In the genomic region with DNA sequence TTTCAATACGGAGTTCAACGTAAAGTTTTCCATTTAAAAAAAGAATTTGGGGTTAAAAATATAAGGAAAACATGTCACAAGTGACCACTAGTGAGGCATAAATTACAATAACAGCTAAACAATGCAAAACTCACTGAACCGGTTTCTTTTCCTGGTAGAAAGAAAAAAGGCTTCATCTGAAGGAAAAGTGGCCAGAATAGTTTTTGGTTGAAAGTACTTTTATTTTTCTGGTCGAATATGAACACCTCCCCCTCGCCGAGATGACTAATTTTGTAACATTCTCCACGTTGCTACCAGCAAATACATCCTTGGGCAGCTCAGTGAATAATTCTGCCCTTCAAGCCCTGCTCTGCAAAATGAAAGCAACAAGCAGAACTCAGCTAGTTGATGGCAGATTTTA, we compare ENCODE assay signal across 25 cellular contexts. TPM values are rescaled to one million over a fixed set of nuclear protein-coding genes. Genes with fewer than 3 reads are reported as not detected.
A peak's percentile ranks its signal among the peaks of the same experiment; 100 is the strongest.
DNase-seq lines count a peak whose midpoint lies in the region; ATAC-seq and TF ChIP-seq lines count a peak whose summit lies in the region.
"Had no signal": no experiment of that assay in that cellular context is flagged by ENCODE, and none has a peak within 500 bp of the region (broad histone marks: within the 10 kb centered on the region; RNA-seq: fewer than 3 reads in every experiment).

No MANE protein-coding gene starts in this region.

- no peaks in the 10 kb centered on the region for H3K79me1 ChIP-seq in IMR-90 (ENCODE audit: low read depth in 1 of 2, low read length in 2 of 2)

- H4K8ac ChIP-seq in IMR-90 (ENCODE audit: low read depth in 2 of 2, low read length in 2 of 2): no peak overlapping the region

- H3K9ac ChIP-seq in IMR-90 (ENCODE audit: low read depth, low read length): no peak overlapping the region
- H3K9ac ChIP-seq: parathyroid adenoma had no signal

- H2BK15ac ChIP-seq in IMR-90 (ENCODE audit: low read depth, low read length): no peak overlapping the region

- CTCF ChIA-PET in IMR-90 (lab: Yijun Ruan, JAX): no interaction called here

- no peak overlapping the region for H3K18ac ChIP-seq in IMR-90 (ENCODE audit: low read depth, low read length)

- in situ Hi-C loops in IMR-90 (cut with MboI; ENCODE audit: low sequenced_read_pairs): no loop called here

- TF ChIP-seq POLR2A in IMR-90 (IDR thresholded peaks at IDR 0.05; ENCODE audit: low read depth, low read length) (no peak), thyroid gland (IDR thresholded peaks at IDR 0.05) (no peak)

- no peak overlapping the region for H3K4ac ChIP-seq in IMR-90 (ENCODE audit: low read depth, low read length)

- TF ChIP-seq CTCF in IMR-90 (conservative IDR thresholded peaks at IDR 0.05; ENCODE audit: low read depth, low read length) (no peak), VCaP (conservative IDR thresholded peaks at IDR 0.05) (no peak), thyroid gland (IDR thresholded peaks at IDR 0.05) (no peak)

- H3K27me3 ChIP-seq in IMR-90 (ENCODE audit: control insufficient read depth, insufficient read depth, low read length): peaks cover 5% of the 10 kb centered on the region
- H3K27me3 ChIP-seq in thyroid gland: no peaks in the 10 kb centered on the region
- H3K27me3 ChIP-seq: dorsolateral prefrontal cortex, Peyer's patch, SJSA1, spleen had no signal

- ATAC-seq in IMR-90 (ENCODE audit: low read depth) (no peak), GM18520 (IDR thresholded peaks at IDR 0.05; ENCODE audit: unreplicated experiment) (no peak), HG02970 (IDR thresholded peaks at IDR 0.05; ENCODE audit: low FRiP score, unreplicated experiment) (no peak)
- ATAC-seq: lower lobe of right lung, right cardiac atrium had no signal

- no CpG with 5 or more reads among the region's 7 CpGs for WGBS in IMR-90 (ENCODE audit: extremely low coverage in 2 of 2, insufficient read length in 1 of 2), 2 experiments
- WGBS in thyroid gland, 2 donors: 30 to 39% methylated on average over 7 of the region's 7 CpGs

- no peak overlapping the region for H2BK20ac ChIP-seq in IMR-90 (ENCODE audit: low read depth, low read length)

- no peak overlapping the region for H2AK5ac ChIP-seq in IMR-90 (ENCODE audit: low read depth, low read length)

- H3K4me1 ChIP-seq in IMR-90 (ENCODE audit: control insufficient read depth, insufficient read depth, low read length): no peaks in the 10 kb centered on the region
- H3K4me1 ChIP-seq in thyroid gland: peaks cover 11 to 25% of the 10 kb centered on the region in 2 donors
- H3K4me1 ChIP-seq: SJSA1 had no signal

- H3K9me3 ChIP-seq in IMR-90 (ENCODE audit: control insufficient read depth, insufficient read depth, low read length): no peaks in the 10 kb centered on the region
- no peaks in the 10 kb centered on the region for H3K9me3 ChIP-seq in thyroid gland
- H3K9me3 ChIP-seq: Peyer's patch, SJSA1 had no signal

- POLR2A ChIA-PET in IMR-90 (lab: Charles Lee; ENCODE audit: unreplicated experiment): no interaction called here

- no peaks in the 10 kb centered on the region for H3K9me1 ChIP-seq in IMR-90 (ENCODE audit: insufficient read depth, low read length)

- H3K4me3 ChIP-seq in IMR-90 (ENCODE audit: insufficient read depth, low read depth, low read length) (no peak overlapping the region), thyroid gland (replicated peaks in 1 of 3) (no peak overlapping the region)
- H3K4me3 ChIP-seq: dorsolateral prefrontal cortex, lower lobe of right lung, Peyer's patch, SJSA1, spleen had no signal

- no peaks in the 10 kb centered on the region for H4K20me1 ChIP-seq in IMR-90 (ENCODE audit: insufficient read depth, low read length)

- H3K14ac ChIP-seq in IMR-90 (replicated peaks; ENCODE audit: low read depth, low read length): no peak overlapping the region

- no peak overlapping the region for H3K4me2 ChIP-seq in IMR-90 (ENCODE audit: low read depth, low read length)

- BruUV-seq in IMR-90 (replicated peaks; lab: Mats Ljungman, UMichigan): no TSS peak

- no peak overlapping the region for H2AFZ ChIP-seq in IMR-90 (replicated peaks; ENCODE audit: low read length, poor library complexity)
- H2AFZ ChIP-seq: parathyroid adenoma had no signal

- intact Hi-C loops in IMR-90 (cut with micrococcal nuclease) (no loop called here), thyroid gland (cut with DNase I) (no loop called here)

- H3K56ac ChIP-seq in IMR-90 (ENCODE audit: extremely low read depth, insufficient read depth, low read length): no peak overlapping the region

- H2BK120ac ChIP-seq in IMR-90 (ENCODE audit: low read depth, low read length): no peak overlapping the region

- H2AK9ac ChIP-seq in IMR-90 (replicated peaks; ENCODE audit: low read depth, low read length, poor library complexity): no peak overlapping the region

- dilution Hi-C loops in IMR-90 (cut with HindIII; ENCODE audit: low sequenced_read_pairs, unreplicated experiment): no loop called here

- H3K27ac ChIP-seq in IMR-90 (ENCODE audit: insufficient read depth, low read length) (no peak overlapping the region), VCaP (peak overlapping the region; percentile 44; the same call in 1 of the 2 replicates), thyroid gland (peak overlapping the region; percentile 56 to 78 (median 57))
- H3K27ac ChIP-seq: dorsolateral prefrontal cortex, lower lobe of right lung, parathyroid adenoma, Peyer's patch, SJSA1, spleen had no signal

- DNase-seq in IMR-90 (peak; percentile 3), kidney glomerular epithelial cell (lab: John Stamatoyannopoulos, UW) (peak; percentile 41), thyroid gland (peak; percentile 33 to 48), RPMI8226 (no peak)
- DNase-seq: activated CD4-positive, alpha-beta memory T cell treated with anti-CD3 and anti-CD28 coated beads for 36 hours; activated CD4-positive, CD25-positive, alpha-beta regulatory T cell treated with anti-CD3 and anti-CD28 coated beads, Interleukin-2, amount 50 U/mL, for 72 hours; activated naive CD8-positive, alpha-beta T cell treated with anti-CD3 and anti-CD28 coated beads for 36 hours; cerebellar nuclear complex; DND-41; dorsolateral prefrontal cortex; lower lobe of right lung; NCI-H1092; NCI-H1694 treated with DMSO at 0.1 percent for 48 hours; NCI-H2171 treated with DMSO at 0.1 percent for 48 hours; NCI-H524 treated with DMSO at 0.1 percent for 48 hours; nephron progenitor cell; Peyer's patch; right cardiac atrium; spleen; T-helper 1 cell had no signal

- H4K5ac ChIP-seq in IMR-90 (ENCODE audit: low read depth, low read length): no peak overlapping the region

- H3K36me3 ChIP-seq in IMR-90 (ENCODE audit: control insufficient read depth, insufficient read depth, low read length) (no peaks in the 10 kb centered on the region), thyroid gland (no peaks in the 10 kb centered on the region)
- H3K36me3 ChIP-seq: lower lobe of right lung, Peyer's patch, SJSA1, spleen had no signal

- no peak overlapping the region for H2BK5ac ChIP-seq in IMR-90 (ENCODE audit: low read depth, low read length, poor library complexity, severe bottlenecking)

- no peak overlapping the region for H3K23ac ChIP-seq in IMR-90 (ENCODE audit: low read depth, low read length)

- TF ChIP-seq RAD21 in IMR-90 (IDR thresholded peaks at IDR 0.05; ENCODE audit: low read length): no peak

- no peak overlapping the region for H4K91ac ChIP-seq in IMR-90 (ENCODE audit: insufficient read depth, low read depth, low read length)

TF ChIP-seq in IMR-90, 13 proteins besides CTCF, POLR2A, EP300 and RAD21:
- TF ChIP-seq MAZ (IDR thresholded peaks at IDR 0.05; ENCODE audit: borderline replicate concordance, low read depth, low read length) (no peak), CHD1 (IDR thresholded peaks at IDR 0.05; ENCODE audit: low read depth, low read length) (no peak), NFE2L2 (IDR thresholded peaks at IDR 0.05; ENCODE audit: low read depth, low read length) (no peak), MXI1 (IDR thresholded peaks at IDR 0.05; ENCODE audit: borderline replicate concordance, low read depth, low read length) (no peak), SMC3 (IDR thresholded peaks at IDR 0.05; ENCODE audit: low read depth, low read length) (no peak), RCOR1 (IDR thresholded peaks at IDR 0.05; ENCODE audit: insufficient replicate concordance, low read length) (no peak), CEBPB (IDR thresholded peaks at IDR 0.05; ENCODE audit: low read depth, low read length) (no peak), RFX5 (IDR thresholded peaks at IDR 0.05; ENCODE audit: low read depth, low read length) (no peak), FOS (IDR thresholded peaks at IDR 0.05; ENCODE audit: low read depth, low read length) (no peak), BHLHE40 (IDR thresholded peaks at IDR 0.05; ENCODE audit: low read depth, low read length) (no peak), MAFK (IDR thresholded peaks at IDR 0.05; ENCODE audit: low read depth, low read length) (no peak)
- TF ChIP-seq, protein P1, sequence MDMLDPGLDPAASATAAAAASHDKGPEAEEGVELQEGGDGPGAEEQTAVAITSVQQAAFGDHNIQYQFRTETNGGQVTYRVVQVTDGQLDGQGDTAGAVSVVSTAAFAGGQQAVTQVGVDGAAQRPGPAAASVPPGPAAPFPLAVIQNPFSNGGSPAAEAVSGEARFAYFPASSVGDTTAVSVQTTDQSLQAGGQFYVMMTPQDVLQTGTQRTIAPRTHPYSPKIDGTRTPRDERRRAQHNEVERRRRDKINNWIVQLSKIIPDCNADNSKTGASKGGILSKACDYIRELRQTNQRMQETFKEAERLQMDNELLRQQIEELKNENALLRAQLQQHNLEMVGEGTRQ (IDR thresholded peaks at IDR 0.05; ENCODE audit: low read depth, low read length): no peak
- TF ChIP-seq, protein P2, sequence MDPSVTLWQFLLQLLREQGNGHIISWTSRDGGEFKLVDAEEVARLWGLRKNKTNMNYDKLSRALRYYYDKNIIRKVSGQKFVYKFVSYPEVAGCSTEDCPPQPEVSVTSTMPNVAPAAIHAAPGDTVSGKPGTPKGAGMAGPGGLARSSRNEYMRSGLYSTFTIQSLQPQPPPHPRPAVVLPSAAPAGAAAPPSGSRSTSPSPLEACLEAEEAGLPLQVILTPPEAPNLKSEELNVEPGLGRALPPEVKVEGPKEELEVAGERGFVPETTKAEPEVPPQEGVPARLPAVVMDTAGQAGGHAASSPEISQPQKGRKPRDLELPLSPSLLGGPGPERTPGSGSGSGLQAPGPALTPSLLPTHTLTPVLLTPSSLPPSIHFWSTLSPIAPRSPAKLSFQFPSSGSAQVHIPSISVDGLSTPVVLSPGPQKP (IDR thresholded peaks at IDR 0.05; ENCODE audit: borderline replicate concordance, low read depth, low read length): no peak

RNA-seq across cellular contexts. Expression of a gene that starts 3.9 kb away (rescaled TPM):
- 1.1 and 1.4 TPM in 2 replicates for total RNA-seq in IMR-90 (2012; rRNA removed)
- 0.68 and 0.77 TPM in 2 replicates for polyA plus RNA-seq in IMR-90 (2012; rRNA removed)
- polyA plus RNA-seq in IMR-90 (2012; cell fraction: cytosol; rRNA removed): 0.67 and 0.80 TPM in 2 replicates
- polyA plus RNA-seq in IMR-90 (2012; cell fraction: nucleus; rRNA removed; ENCODE audit: low replicate concordance): 0.69 and 2.5 TPM in 2 replicates
- total RNA-seq in thyroid gland: 10 to 100 TPM; 14.7 to 58.9 (median 18.7) TPM
